ENCODE assay signal across 8 cellular contexts in the genomic region with DNA sequence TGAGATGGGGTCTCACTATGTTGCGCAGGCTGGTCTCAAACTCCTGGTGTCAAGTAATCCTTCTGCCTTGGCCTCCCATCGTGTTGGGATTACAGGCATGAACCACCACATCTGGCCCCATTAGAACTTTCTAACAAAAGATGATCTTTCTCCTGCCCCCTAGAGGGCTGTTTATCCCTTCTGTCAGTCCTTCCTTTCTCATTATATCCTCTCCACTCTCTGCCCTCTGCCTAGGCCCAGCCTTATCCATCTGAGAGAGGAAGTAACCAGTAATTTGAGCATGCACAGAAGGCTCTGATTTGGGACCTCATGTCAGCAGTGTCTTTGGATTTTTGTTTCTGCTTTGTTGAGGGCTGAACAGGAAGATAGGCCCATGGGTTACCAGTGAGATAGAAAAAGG. TPM values are rescaled to one million over a fixed set of nuclear protein-coding genes. Genes with fewer than 3 reads are reported as not detected.
DNase-seq lines count a peak whose midpoint lies in the region; ATAC-seq and TF ChIP-seq lines count a peak whose summit lies in the region.

No MANE protein-coding gene starts in this region.

- no peak for DNase-seq in stimulated activated naive CD8-positive, alpha-beta T cell treated with anti-CD3 and anti-CD28 coated beads, Interleukin-15, amount 100 ng/mL, for 72 hours
- no peak for DNase-seq in stimulated activated naive CD8-positive, alpha-beta T cell treated with anti-CD3 and anti-CD28 coated beads, Interleukin-15, Interleukin-2, amounts not matched to agents 100 U/mL and 50 U/mL, for 24 hours
- DNase-seq in NCI-H526 treated with DMSO at 0.1 percent for 48 hours (lab: John Stamatoyannopoulos, UW) (peak; percentile 6), endothelial cell (ENCODE audit: low spot score) (peak; percentile 21), HK-2 (ENCODE audit: unreplicated experiment) (no peak)
- no peak for DNase-seq in stimulated activated CD4-positive, alpha-beta T cell treated with anti-CD3 and anti-CD28 coated beads, Interleukin-1b, Interleukin-23, amount 100 ng/mL, for 48 hours

- TF ChIP-seq CTCF in endothelial cell (IDR thresholded peaks at IDR 0.05; ENCODE audit: unreplicated experiment), result no peak

- peaks cover 14% of the 10 kb centered on the region for H3K4me1 Mint-ChIP-seq in stimulated activated naive CD8-positive, alpha-beta T cell treated with anti-CD3 and anti-CD28 coated beads, Interleukin-15, amount 100 ng/mL, for 72 hours
- H3K4me1 Mint-ChIP-seq in endothelial cell (ENCODE audit: unreplicated experiment), result peaks cover 5% of the 10 kb centered on the region

- ATAC-seq in stimulated activated naive CD8-positive, alpha-beta T cell treated with anti-CD3 and anti-CD28 coated beads, Interleukin-15, amount 100 ng/mL, for 72 hours, result peak; percentile 44
- ATAC-seq in stimulated activated naive CD8-positive, alpha-beta T cell treated with anti-CD3 and anti-CD28 coated beads, Interleukin-15, Interleukin-2, amounts not matched to agents 100 U/mL and 50 U/mL, for 24 hours, result no peak
- ATAC-seq in HG03571 (IDR thresholded peaks at IDR 0.05; ENCODE audit: unreplicated experiment) (no peak), HG03108 (IDR thresholded peaks at IDR 0.05; ENCODE audit: unreplicated experiment) (no peak)

- no peaks in the 10 kb centered on the region for H3K27me3 Mint-ChIP-seq in stimulated activated naive CD8-positive, alpha-beta T cell treated with anti-CD3 and anti-CD28 coated beads, Interleukin-15, amount 100 ng/mL, for 72 hours
- H3K27me3 Mint-ChIP-seq in endothelial cell (ENCODE audit: unreplicated experiment), result peaks cover 5% of the 10 kb centered on the region

- H3K36me3 Mint-ChIP-seq in endothelial cell (ENCODE audit: low read depth, unreplicated experiment), result no peaks in the 10 kb centered on the region

- no peak overlapping the region for H3K4me3 Mint-ChIP-seq in stimulated activated naive CD8-positive, alpha-beta T cell treated with anti-CD3 and anti-CD28 coated beads, Interleukin-15, amount 100 ng/mL, for 72 hours
- H3K4me3 Mint-ChIP-seq in endothelial cell (ENCODE audit: unreplicated experiment), result no peak overlapping the region

- H3K9me3 Mint-ChIP-seq in stimulated activated naive CD8-positive, alpha-beta T cell treated with anti-CD3 and anti-CD28 coated beads, Interleukin-15, amount 100 ng/mL, for 72 hours, result peaks cover 0 to 7% of the 10 kb centered on the region in 2 donors
- no peaks in the 10 kb centered on the region for H3K9me3 Mint-ChIP-seq in endothelial cell (ENCODE audit: unreplicated experiment)

- H3K27ac Mint-ChIP-seq in stimulated activated naive CD8-positive, alpha-beta T cell treated with anti-CD3 and anti-CD28 coated beads, Interleukin-15, amount 100 ng/mL, for 72 hours, result no peak overlapping the region
- no peak overlapping the region for H3K27ac Mint-ChIP-seq in endothelial cell (ENCODE audit: unreplicated experiment)

RNA-seq across cellular contexts. Expression of a gene that starts 4.4 kb away (rescaled TPM):
- 26.3 TPM for total RNA-seq in endothelial cell (ENCODE audit: unreplicated experiment)

RNA-seq across cellular contexts. Expression of a gene that starts 58.7 kb away (rescaled TPM):
- total RNA-seq in endothelial cell (ENCODE audit: unreplicated experiment), result 273 TPM

Comparison
In these comparisons a context has a peak if more than half of its experiments do, and no peak if none do; other contexts are left out.
1. DNase-seq: peak in NCI-H526 treated with DMSO at 0.1 percent for 48 hours (single experiment) and endothelial cell (single experiment); none in stimulated activated naive CD8-positive, alpha-beta T cell treated with anti-CD3 and anti-CD28 coated beads, Interleukin-15, amount 100 ng/mL, for 72 hours (0 of 2), stimulated activated naive CD8-positive, alpha-beta T cell treated with anti-CD3 and anti-CD28 coated beads, Interleukin-15, Interleukin-2, amounts not matched to agents 100 U/mL and 50 U/mL, for 24 hours (single experiment), HK-2 (single experiment) and stimulated activated CD4-positive, alpha-beta T cell treated with anti-CD3 and anti-CD28 coated beads, Interleukin-1b, Interleukin-23, amount 100 ng/mL, for 48 hours (single experiment).